22 cellular contexts compared by ENCODE assay signal in genomic region chr6:21911208-21911607, GRCh38.
DNase-seq lines count a peak whose midpoint lies in the region; ATAC-seq, FAIRE-seq and TF ChIP-seq lines count a peak whose summit lies in the region.
"Had no signal": no experiment of that assay in that cellular context is flagged by ENCODE, and none has a peak within 500 bp of the region (broad histone marks: within the 10 kb centered on the region; RNA-seq: fewer than 3 reads in every experiment).

No MANE protein-coding gene starts in this region.

- BruUV-seq in HepG2 (replicated peaks; lab: Mats Ljungman, UMichigan), result no TSS peak
- no TSS peak for BruUV-seq in K562 (replicated peaks; lab: Mats Ljungman, UMichigan)

- DNase-seq in HepG2 (ENCODE audit: low spot score) (no peak), right lobe of liver (no peak), K562 (ENCODE audit: extremely low read depth in 1 of 4, low spot score in 3 of 4) (no peak), type B pancreatic cell (ENCODE audit: extremely low spot score, unreplicated experiment) (no peak), dedifferentiated amniotic fluid mesenchymal stem cell (ENCODE audit: extremely low spot score) (no peak)
- no peak for DNase-seq in stimulated activated CD4-positive, alpha-beta T cell treated with anti-CD3 and anti-CD28 coated beads, Interleukin-12 subunit alpha, Interleukin-12 subunit beta, amount 100 ng/mL, for 4 hours
- DNase-seq: C1 segment of cervical spinal cord; CD4-positive, CD25-positive, alpha-beta regulatory T cell; CD8-positive, alpha-beta memory T cell; DMS 273 treated with DMSO at 0.1 percent for 48 hours; DMS79; EL; GDM1; HFFc6 had no signal

- in situ Hi-C loops in HepG2 (cut with HindIII; ENCODE audit: extremely low pct_ligation_motif_present, low pct_unique_long_range_greater_than_20kb) (no loop called here), K562 (cut with MboI) (no loop called here)

- H3K9me3 ChIP-seq in HepG2 (ENCODE audit: low read length) (no peaks in the 10 kb centered on the region), right lobe of liver (no peaks in the 10 kb centered on the region), K562 (replicated peaks; ENCODE audit: control insufficient read depth, insufficient read depth, low read depth, low read length) (no peaks in the 10 kb centered on the region)
- H3K9me3 ChIP-seq: HAP-1 had no signal

- H3K4me1 ChIP-seq in HepG2 (ENCODE audit: insufficient read depth, low read length), result no peaks in the 10 kb centered on the region
- H3K4me1 ChIP-seq in right lobe of liver, result no peaks in the 10 kb centered on the region
- H3K4me1 ChIP-seq in K562 (replicated peaks in 1 of 2; ENCODE audit: control insufficient read depth in 2 of 2, insufficient read depth in 2 of 2, low read length in 2 of 2), result peaks cover 0 to 6% of the 10 kb centered on the region in 2 experiments; a peak in 2 of 5 replicates

- H3K4me2 ChIP-seq in HepG2 (ENCODE audit: low read depth, low read length) (no peak overlapping the region), K562 (ENCODE audit: insufficient read depth, low read length) (no peak overlapping the region)
- H3K4me2 ChIP-seq: GM23338 had no signal

- no peaks in the 10 kb centered on the region for H3K9me1 ChIP-seq in K562 (ENCODE audit: control insufficient read depth, insufficient read depth, low read length)

- H2AFZ ChIP-seq in HepG2 (ENCODE audit: low read length) (no peak overlapping the region), K562 (ENCODE audit: low read depth, low read length) (no peak overlapping the region)
- H2AFZ ChIP-seq: GM23338 had no signal

- H3K9me3 Mint-ChIP-seq in nephron (no peaks in the 10 kb centered on the region), type B pancreatic cell (no peaks in the 10 kb centered on the region)
- H3K9me3 Mint-ChIP-seq: GM23338, HFFc6 had no signal

- no peak for ATAC-seq in HepG2
- no peak for ATAC-seq in right lobe of liver
- no peak for ATAC-seq in K562
- no peak for ATAC-seq in GM21619 (IDR thresholded peaks at IDR 0.05; ENCODE audit: unreplicated experiment)
- ATAC-seq: GM12878, GM23338 had no signal

- WGBS in HepG2 (ENCODE audit: low lambda C conversion rate), result 13% methylated on average over 1 of the region's 1 CpG
- 60% methylated on average over 1 of the region's 1 CpG for WGBS in right lobe of liver (ENCODE audit: insufficient coverage, low coverage, low lambda C conversion rate, missing lambda C conversion rate)
- 6% methylated on average over 1 of the region's 1 CpG for WGBS in K562 (ENCODE audit: insufficient coverage, low coverage, missing lambda C conversion rate)

- H3K27me3 Mint-ChIP-seq in nephron (ENCODE audit: low read depth) (no peaks in the 10 kb centered on the region), type B pancreatic cell (no peaks in the 10 kb centered on the region)
- H3K27me3 Mint-ChIP-seq: CD4-positive, CD25-positive, alpha-beta regulatory T cell; CD8-positive, alpha-beta memory T cell had no signal

- H3K27me3 ChIP-seq in HepG2 (ENCODE audit: control insufficient read depth in 1 of 2, insufficient read depth in 2 of 2, low read length in 2 of 2), result no peaks in the 10 kb centered on the region
- H3K27me3 ChIP-seq in right lobe of liver, result no peaks in the 10 kb centered on the region
- H3K27me3 ChIP-seq in K562 (ENCODE audit: control insufficient read depth in 2 of 2, insufficient read depth in 2 of 2, low read length in 2 of 2), result peaks cover 19 to 21% of the 10 kb centered on the region in 2 experiments

- TF ChIP-seq CTCF in HepG2 (CRISPR knock-in tag; IDR thresholded peaks at IDR 0.05) (no peak), right lobe of liver (IDR thresholded peaks at IDR 0.05) (no peak), K562 (IDR thresholded peaks at IDR 0.05 in 2 of 3, conservative IDR thresholded peaks at IDR 0.05 in 1 of 3; ENCODE audit: insufficient read depth in 2 of 3, low read depth in 1 of 3, low read length in 3 of 3) (no peak), nephron (IDR thresholded peaks at IDR 0.05; ENCODE audit: unreplicated experiment in 3 of 3) (no peak), type B pancreatic cell (conservative IDR thresholded peaks at IDR 0.05) (no peak)

- FAIRE-seq in HepG2 (lab: Jason Lieb, UNC), result no peak
- FAIRE-seq in K562 (lab: Jason Lieb, UNC), result no peak
- FAIRE-seq: D721Med, GM12878, GM19239 had no signal

- H3K36me3 Mint-ChIP-seq in nephron (ENCODE audit: low read depth) (peaks cover 57% of the 10 kb centered on the region), type B pancreatic cell (peaks cover 27% of the 10 kb centered on the region)
- H3K36me3 Mint-ChIP-seq: CD4-positive, CD25-positive, alpha-beta regulatory T cell; CD8-positive, alpha-beta memory T cell had no signal

- H3K27ac Mint-ChIP-seq in nephron (peak overlapping the region; percentile 65 to 83 (median 68)), type B pancreatic cell (peak overlapping the region; percentile 30)
- H3K27ac Mint-ChIP-seq: CD4-positive, CD25-positive, alpha-beta regulatory T cell; CD8-positive, alpha-beta memory T cell; HFFc6 had no signal

- H3K4me3 Mint-ChIP-seq in nephron (no peak overlapping the region), type B pancreatic cell (no peak overlapping the region)
- H3K4me3 Mint-ChIP-seq: CD4-positive, CD25-positive, alpha-beta regulatory T cell; CD8-positive, alpha-beta memory T cell; GM23338; HFFc6 had no signal

- CTCF ChIA-PET in HepG2 (lab: Yijun Ruan, JAX; ENCODE audit: low intra/inter-chr PET ratio, low total read pairs), result no interaction called here
- CTCF ChIA-PET in K562 (lab: Yijun Ruan, JAX; ENCODE audit: low intra/inter-chr PET ratio), result no interaction called here

- H3K4me3 ChIP-seq in HepG2 (replicated peaks in 1 of 3; ENCODE audit: insufficient read depth in 1 of 3, low read depth in 2 of 3, low read length in 3 of 3), result no peak overlapping the region
- H3K4me3 ChIP-seq in right lobe of liver, result no peak overlapping the region
- no peak overlapping the region for H3K4me3 ChIP-seq in K562
- H3K4me3 ChIP-seq: GM12878, GM23338, HAP-1 had no signal

- TF ChIP-seq POLR2A in HepG2 (IDR thresholded peaks at IDR 0.05; ENCODE audit: insufficient read depth in 1 of 2, low read depth in 2 of 2, low read length in 2 of 2) (no peak), right lobe of liver (IDR thresholded peaks at IDR 0.05) (no peak), K562 (conservative IDR thresholded peaks at IDR 0.05) (no peak)

- H4K20me1 ChIP-seq in HepG2 (ENCODE audit: insufficient read depth, low read length) (no peaks in the 10 kb centered on the region), K562 (replicated peaks; ENCODE audit: control insufficient read depth, insufficient read depth, low read length) (no peaks in the 10 kb centered on the region)

- intact Hi-C loops in HepG2 (cut with micrococcal nuclease; ENCODE audit: unreplicated experiment) (no loop called here), right lobe of liver (cut with DNase I) (no loop called here), K562 (cut with micrococcal nuclease) (no loop called here)

- TF ChIP-seq EP300 in HepG2 (IDR thresholded peaks at IDR 0.05; ENCODE audit: low read depth in 2 of 2, low read length in 2 of 2) (no peak), HepG2 (CRISPR knock-in tag; IDR thresholded peaks at IDR 0.05; ENCODE audit: borderline replicate concordance) (no peak), K562 (IDR thresholded peaks at IDR 0.05; ENCODE audit: low read length) (no peak)

- no peak overlapping the region for H3K27ac ChIP-seq in HepG2 (ENCODE audit: extremely low read length, insufficient read depth, low read length)
- H3K27ac ChIP-seq in right lobe of liver, result no peak overlapping the region
- no peak overlapping the region for H3K27ac ChIP-seq in K562 (ENCODE audit: extremely low read depth, low read depth, low read length)
- H3K27ac ChIP-seq: 22Rv1 had no signal

- H3K36me3 ChIP-seq in HepG2 (replicated peaks in 1 of 2; ENCODE audit: control insufficient read depth in 1 of 2, insufficient read depth in 2 of 2, low read length in 2 of 2), result no peaks in the 10 kb centered on the region
- no peaks in the 10 kb centered on the region for H3K36me3 ChIP-seq in right lobe of liver
- no peaks in the 10 kb centered on the region; the same call in 2 of the 3 replicates for H3K36me3 ChIP-seq in K562 (ENCODE audit: control insufficient read depth, insufficient read depth, low read length)
- H3K36me3 ChIP-seq: HAP-1 had no signal

- H3K9ac ChIP-seq in HepG2 (ENCODE audit: insufficient read depth, low read depth, low read length) (no peak overlapping the region), K562 (ENCODE audit: insufficient read depth in 1 of 2, low read depth in 2 of 2, low read length in 2 of 2) (no peak overlapping the region)

- peaks cover 76% of the 10 kb centered on the region for H3K4me1 Mint-ChIP-seq in nephron
- peaks cover 67% of the 10 kb centered on the region for H3K4me1 Mint-ChIP-seq in type B pancreatic cell (ENCODE audit: unreplicated experiment)

- POLR2A ChIA-PET in HepG2 (lab: Yijun Ruan, JAX), result no interaction called here
- POLR2A ChIA-PET in K562 (lab: Yijun Ruan, JAX), result interaction anchor here (0.6 to 1.8 kb wide), 5 partner anchors 9 to 48 kb away, joined by 3 to 6 read pairs (median 3); no protein-coding TSS in a partner anchor

- H3K79me2 ChIP-seq in HepG2 (ENCODE audit: insufficient read depth, low read length) (no peaks in the 10 kb centered on the region), K562 (ENCODE audit: control insufficient read depth, insufficient read depth, low read length) (no peaks in the 10 kb centered on the region)

- no peak for TF ChIP-seq RAD21 in HepG2 (CRISPR knock-in tag; IDR thresholded peaks at IDR 0.05)
- TF ChIP-seq RAD21 in K562 (CRISPR knock-in tag; conservative IDR thresholded peaks at IDR 0.05 in 1 of 2, IDR thresholded peaks at IDR 0.05 in 1 of 2), result no peak

TF ChIP-seq in K562, 482 proteins besides CTCF, POLR2A, EP300 and RAD21 (continues in another document):
- no peak for TF ChIP-seq KLF16 (IDR thresholded peaks at IDR 0.05)
- TF ChIP-seq FOXO4 (CRISPR knock-in tag; IDR thresholded peaks at IDR 0.05), result no peak
- peak; percentile 64 for TF ChIP-seq ZNF316 (IDR thresholded peaks at IDR 0.05)

Comparison
In these comparisons a context has a peak if more than half of its experiments do, and no peak if none do; other contexts are left out.
1. Of the 241 proteins assayed by ChIP-seq in both HepG2 and K562: peak only in HepG2: MAFK; only in K562: none; in both: MAFF; in neither: 239.